In the genomic region with DNA sequence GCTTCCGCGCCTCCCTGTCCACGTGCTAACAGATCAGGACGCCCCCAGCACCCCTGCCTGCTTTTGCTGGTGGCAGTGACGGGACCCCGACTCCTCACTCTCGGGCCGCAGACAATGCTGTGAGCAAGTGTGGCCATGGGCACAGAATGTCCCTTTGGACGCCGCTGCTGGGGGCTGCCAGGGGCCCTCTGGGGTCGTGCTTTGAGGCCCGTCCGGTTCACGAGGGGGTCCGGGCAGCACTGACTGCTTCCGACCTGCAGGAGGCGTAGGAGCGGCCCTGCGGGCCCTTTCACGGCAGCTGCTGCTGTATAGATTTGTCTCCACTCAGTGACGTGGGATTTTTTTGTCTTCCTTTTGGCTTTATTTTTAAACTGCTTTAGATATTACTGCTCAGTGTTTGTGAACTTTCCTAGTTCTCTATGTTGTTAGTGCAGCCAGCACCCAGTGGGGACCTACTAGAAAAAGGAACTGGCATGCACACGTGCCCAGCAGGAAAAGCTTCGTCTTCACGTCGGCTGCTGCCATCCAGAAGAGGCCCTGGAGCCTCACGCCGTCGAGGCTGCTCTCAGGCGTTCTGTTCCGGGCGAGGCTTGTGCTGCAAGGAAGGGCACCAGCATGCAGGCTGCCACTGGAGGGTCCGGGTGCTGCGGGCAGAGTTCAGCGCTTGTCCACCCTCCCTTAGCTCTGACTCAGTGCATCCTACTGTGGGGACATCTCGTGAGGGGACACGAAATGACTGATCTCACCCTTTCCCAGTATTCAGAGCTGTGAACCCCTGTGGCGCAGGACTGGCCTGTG, we compare ENCODE assay signal across 13 cellular contexts. TPM values are rescaled to one million over a fixed set of nuclear protein-coding genes. Genes with fewer than 3 reads are reported as not detected.
DNase-seq lines count a peak whose midpoint lies in the region; ATAC-seq and TF ChIP-seq lines count a peak whose summit lies in the region.
"Had no signal": no experiment of that assay in that cellular context is flagged by ENCODE, and none has a peak within 500 bp of the region (broad histone marks: within the 10 kb centered on the region; RNA-seq: fewer than 3 reads in every experiment).

No MANE protein-coding gene starts in this region.

- no peaks in the 10 kb centered on the region for H3K27me3 Mint-ChIP-seq in WTC11 (ENCODE audit: low read depth)

- CTCF ChIA-PET in WTC11 (lab: Charles Lee), result interaction anchor here (0.6 to 2.6 kb wide), 22 partner anchors 8 to 293 kb away, joined by 3 to 21 read pairs (median 4); a partner anchor contains a TSS

- peaks cover 27% of the 10 kb centered on the region for H3K36me3 Mint-ChIP-seq in WTC11

- no peaks in the 10 kb centered on the region for H3K9me3 Mint-ChIP-seq in WTC11
- H3K9me3 Mint-ChIP-seq: activated T-cell treated with anti-CD3 and anti-CD28 coated beads, Interleukin-2, amount 50 U/mL, for 72 hours; T-helper 2 cell treated with Interferon-gamma antibody and Interleukin-4, amounts not matched to agents 5 μg/mL and 100 μg/mL, for 36 hours had no signal

- peak overlapping the region; percentile 70; the same call in 1 of the 2 replicates for H3K27ac Mint-ChIP-seq in WTC11
- H3K27ac Mint-ChIP-seq: activated T-cell treated with anti-CD3 and anti-CD28 coated beads, Interleukin-2, amount 50 U/mL, for 72 hours; T-helper 2 cell treated with Interferon-gamma antibody and Interleukin-4, amounts not matched to agents 5 μg/mL and 100 μg/mL, for 36 hours had no signal

- POLR2A ChIA-PET in WTC11 (lab: Charles Lee), result interaction anchor here (1.2 kb wide), 1 partner anchor 69 kb away, joined by 3 read pairs; a partner anchor contains a TSS

- no peaks in the 10 kb centered on the region for H3K9me3 ChIP-seq in upper lobe of right lung
- H3K9me3 ChIP-seq: BLaER1 treated with 17β-estradiol and CSF1 and Interleukin-3, amounts not matched to agents 10 nM and 100 nM had no signal

- H3K27ac ChIP-seq in upper lobe of right lung, result no peak overlapping the region
- H3K27ac ChIP-seq: BLaER1 treated with 17β-estradiol and CSF1 and Interleukin-3, amounts not matched to agents 10 nM and 100 nM had no signal

- H3K27me3 ChIP-seq in upper lobe of right lung, result no peaks in the 10 kb centered on the region
- H3K27me3 ChIP-seq: BLaER1 treated with 17β-estradiol and CSF1 and Interleukin-3, amounts not matched to agents 10 nM and 100 nM had no signal

- DNase-seq in Right ventricle myocardium inferior (ENCODE audit: missing footprints) (peak; percentile 17), left cardiac atrium (no peak), WTC11 (ENCODE audit: low spot score) (peak; percentile 70), left ventricle myocardium superior (peak; percentile 37), upper lobe of right lung (no peak), hypothalamus (lab: John Stamatoyannopoulos, UW) (no peak)
- no peak for DNase-seq in stimulated activated CD4-positive, alpha-beta T cell treated with anti-CD3 and anti-CD28 coated beads, Interleukin-12 subunit alpha, Interleukin-12 subunit beta, amount 100 ng/mL, for 4 hours
- DNase-seq: occipital lobe had no signal

- H3K4me3 ChIP-seq in upper lobe of right lung, result no peak overlapping the region
- H3K4me3 ChIP-seq: BLaER1 treated with 17β-estradiol and CSF1 and Interleukin-3, amounts not matched to agents 10 nM and 100 nM; GM12878 had no signal

- no peak overlapping the region for H3K4me3 Mint-ChIP-seq in WTC11
- H3K4me3 Mint-ChIP-seq: activated T-cell treated with anti-CD3 and anti-CD28 coated beads, Interleukin-2, amount 50 U/mL, for 72 hours; T-helper 2 cell treated with Interferon-gamma antibody and Interleukin-4, amounts not matched to agents 5 μg/mL and 100 μg/mL, for 36 hours had no signal

- no peaks in the 10 kb centered on the region for H3K4me1 ChIP-seq in upper lobe of right lung

- H3K4me1 Mint-ChIP-seq in WTC11, result 0 out of 2 replicates have a peak, but pooled peaks cover 2% of the 10 kb centered on the region

- peaks cover 67% of the 10 kb centered on the region for H3K36me3 ChIP-seq in upper lobe of right lung

- ATAC-seq in Right ventricle myocardium inferior, result no peak
- ATAC-seq in left cardiac atrium, result no peak
- ATAC-seq in WTC11, result peak; percentile 70
- no peak for ATAC-seq in left ventricle myocardium superior
- no peak for ATAC-seq in upper lobe of right lung
- no peak for ATAC-seq in HG03520 (IDR thresholded peaks at IDR 0.05; ENCODE audit: unreplicated experiment)
- ATAC-seq: activated T-cell treated with anti-CD3 and anti-CD28 coated beads, Interleukin-2, amount 50 U/mL, for 72 hours; GM12878 had no signal

- intact Hi-C loops in Right ventricle myocardium inferior (cut with DNase I) (no loop called here), left cardiac atrium (cut with DNase I) (no loop called here), left ventricle myocardium superior (cut with micrococcal nuclease) (no loop called here), upper lobe of right lung (cut with DNase I) (no loop called here)

- TF ChIP-seq CTCF in WTC11 (IDR thresholded peaks at IDR 0.05) (peak; percentile 38; the same call in 1 of the 2 replicates), upper lobe of right lung (IDR thresholded peaks at IDR 0.05) (peak; percentile 19)

TF ChIP-seq in WTC11, 78 proteins besides CTCF, POLR2A, EP300 and RAD21:
- TF ChIP-seq ZNF121 (CRISPR knock-in tag; IDR thresholded peaks at IDR 0.05), result peak; percentile 75
- no peak for TF ChIP-seq ZNF232 (CRISPR knock-in tag; IDR thresholded peaks at IDR 0.05)
- no peak for TF ChIP-seq GABPB1 (CRISPR knock-in tag; IDR thresholded peaks at IDR 0.05)
- no peak for TF ChIP-seq MYBL2 (CRISPR knock-in tag; IDR thresholded peaks at IDR 0.05)

RNA-seq across cellular contexts. Expression of a gene that starts 21.7 kb away (rescaled TPM):
- total RNA-seq in Right ventricle myocardium inferior (52.0 TPM), left cardiac atrium (10 to 100 TPM; 30.8 to 32.4 TPM), WTC11 (2021) (46.8 to 51.2 TPM (median 48.0 TPM) in 3 replicates), left ventricle myocardium superior (59.9 TPM), upper lobe of right lung (38.9 TPM)

RNA-seq across cellular contexts. Expression of a gene that starts 35.3 kb away (rescaled TPM):
- total RNA-seq in Right ventricle myocardium inferior (12.2 TPM), left cardiac atrium (10 to 100 TPM; 11.7 to 14.5 TPM), WTC11 (2021) (19.9 to 23.3 TPM (median 20.5 TPM) in 3 replicates), left ventricle myocardium superior (14.0 TPM), upper lobe of right lung (17.6 TPM)

RNA-seq across cellular contexts. Expression of a gene that starts 39.5 kb away (rescaled TPM):
- total RNA-seq in Right ventricle myocardium inferior, result 41.4 TPM
- total RNA-seq in left cardiac atrium, result 10 to 100 TPM; 41.9 to 53.4 TPM
- total RNA-seq in WTC11 (2021), result 28.5 to 31.5 TPM (median 29.6 TPM) in 3 replicates
- total RNA-seq in left ventricle myocardium superior, result 47.3 TPM
- 49.8 TPM for total RNA-seq in upper lobe of right lung

RNA-seq across cellular contexts. Expression of a gene that starts 45.0 kb away (rescaled TPM):
- total RNA-seq in Right ventricle myocardium inferior (5.7 TPM), left cardiac atrium (1 to 10 TPM; 2.7 to 3.8 TPM), WTC11 (2021) (4.6 to 6.2 TPM (median 4.8 TPM) in 3 replicates), left ventricle myocardium superior (6.4 TPM), upper lobe of right lung (4.3 TPM)

RNA-seq across cellular contexts. Expression of a gene that starts 46.5 kb away (rescaled TPM):
- 46.4 TPM for total RNA-seq in Right ventricle myocardium inferior
- total RNA-seq in left cardiac atrium, result 10 to 100 TPM; 38.8 to 43.9 TPM
- 79.4 to 84.6 TPM (median 80.5 TPM) in 3 replicates for total RNA-seq in WTC11 (2021)
- 50.6 TPM for total RNA-seq in left ventricle myocardium superior
- 58.9 TPM for total RNA-seq in upper lobe of right lung

Comparison
In these comparisons a context has a peak if more than half of its experiments do, and no peak if none do; other contexts are left out.
1. DNase-seq: peak in Right ventricle myocardium inferior (single experiment), WTC11 (single experiment) and left ventricle myocardium superior (single experiment); none in left cardiac atrium (single experiment), upper lobe of right lung (single experiment), hypothalamus (0 of 51) and stimulated activated CD4-positive, alpha-beta T cell treated with anti-CD3 and anti-CD28 coated beads, Interleukin-12 subunit alpha, Interleukin-12 subunit beta, amount 100 ng/mL, for 4 hours (single experiment).